22 cellular contexts compared by ENCODE assay signal in the genomic region with DNA sequence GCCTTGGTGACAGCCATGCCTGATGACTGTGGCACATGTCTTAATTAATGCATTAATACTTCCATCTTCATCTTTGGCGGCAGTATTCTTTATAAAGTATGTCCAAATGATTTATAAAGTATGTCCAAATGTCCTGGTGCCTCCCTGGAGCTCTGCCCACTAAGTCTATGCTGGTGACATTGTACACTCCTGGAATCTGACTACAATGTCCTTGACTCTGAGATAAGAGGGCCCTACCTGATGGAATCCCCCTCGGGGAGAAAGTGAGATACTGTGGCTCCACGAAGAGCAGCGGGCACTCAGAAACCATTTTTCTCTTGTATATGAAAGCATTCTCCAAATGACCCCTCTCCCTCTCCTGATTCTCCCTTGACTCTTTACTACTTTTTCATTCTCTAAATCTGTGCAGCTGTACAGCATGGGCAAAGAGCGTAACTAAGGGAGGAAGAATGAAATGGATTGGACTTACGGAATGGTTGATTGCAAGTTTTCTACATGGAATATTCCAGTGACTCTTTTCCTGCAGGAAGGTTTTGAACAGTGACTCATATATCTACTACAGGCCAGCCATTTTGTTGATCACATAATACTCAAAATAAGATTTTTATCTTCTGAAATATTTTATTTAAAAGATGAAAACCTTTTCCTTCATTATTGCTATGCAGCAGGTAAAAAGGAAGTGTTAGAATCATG. TPM values are rescaled to one million over a fixed set of nuclear protein-coding genes. Genes with fewer than 3 reads are reported as not detected.
DNase-seq lines count a peak whose midpoint lies in the region; FAIRE-seq and TF ChIP-seq lines count a peak whose summit lies in the region.
"Had no signal": no experiment of that assay in that cellular context is flagged by ENCODE, and none has a peak within 500 bp of the region (broad histone marks: within the 10 kb centered on the region; RNA-seq: fewer than 3 reads in every experiment).

No MANE protein-coding gene starts in this region.

- H3K27me3 ChIP-seq in HUES48 (ENCODE audit: control insufficient read depth, insufficient read depth, low read length) (no peaks in the 10 kb centered on the region), endothelial cell of umbilical vein (ENCODE audit: control insufficient read depth in 2 of 2, insufficient read depth in 2 of 2, low read length in 2 of 2) (no peaks in the 10 kb centered on the region)
- H3K27me3 ChIP-seq: left lung, ovary, Peyer's patch had no signal

- CTCF ChIA-PET in endothelial cell of umbilical vein (lab: Charles Lee), result interaction anchor here (2.6 to 3.2 kb wide), 2 partner anchors 11 to 17 kb away, joined by 14 to 19 read pairs; partner anchors contain the start of gene RAB12

- H4K20me1 ChIP-seq in endothelial cell of umbilical vein (replicated peaks; ENCODE audit: control insufficient read depth, extremely low read depth, insufficient read depth, low read length), result no peaks in the 10 kb centered on the region

- TF ChIP-seq CTCF in endothelial cell of umbilical vein (IDR thresholded peaks at IDR 0.05; ENCODE audit: extremely low read depth in 1 of 2, insufficient read depth in 1 of 2, low read depth in 1 of 2, low read length in 2 of 2) (no peak), mesothelial cell of epicardium (IDR thresholded peaks at IDR 0.05; ENCODE audit: unreplicated experiment) (no peak)

- peaks cover 12% of the 10 kb centered on the region for H3K9me3 Mint-ChIP-seq in mesothelial cell of epicardium
- H3K9me3 Mint-ChIP-seq: activated T-helper 1 cell treated with anti-CD3 and anti-CD28 coated beads, Interleukin-12 subunit alpha, Interleukin-12 subunit beta, Interleukin-2, Interleukin-4 antibody, amounts not matched to agents 30 ng/mL and 10 ng/mL and 1 ng/mL, durations not matched to agents 14 hours and 24 hours and 36 hours had no signal

- intact Hi-C loops in endothelial cell of umbilical vein (cut with micrococcal nuclease), result no loop called here

- no TSS peak for BruUV-seq in endothelial cell of umbilical vein (replicated peaks; lab: Mats Ljungman, UMichigan)

- DNase-seq in endothelial cell of umbilical vein (ENCODE audit: low read depth, low spot score), result peak; percentile 48
- no peak for DNase-seq in mesothelial cell of epicardium (ENCODE audit: low spot score in 2 of 2, unreplicated experiment in 2 of 2)
- DNase-seq in substantia nigra (lab: John Stamatoyannopoulos, UW), result no peak
- no peak for DNase-seq in RCC 7860 (ENCODE audit: low spot score)
- no peak for DNase-seq in SW 1271 (lab: John Stamatoyannopoulos, UW)
- no peak for DNase-seq in NCI-H345 treated with DMSO at 0.1 percent for 48 hours (lab: John Stamatoyannopoulos, UW; ENCODE audit: unreplicated experiment)
- DNase-seq: activated CD4-positive, alpha-beta T cell treated with anti-CD3 and anti-CD28 coated beads for 36 hours; activated CD8-positive, alpha-beta memory T cell treated with anti-CD3 and anti-CD28 coated beads, Interleukin-2, amount 50 U/mL, for 48 hours; activated CD8-positive, alpha-beta T cell treated with anti-CD3 and anti-CD28 coated beads for 36 hours; activated naive CD4-positive, alpha-beta T cell treated with anti-CD3 and anti-CD28 coated beads for 36 hours; Caco-2; effector CD4-positive, alpha-beta T cell; left lung; naive thymus-derived CD8-positive, alpha-beta T cell; NCI-H446; ovary; Peyer's patch; stimulated activated CD4-positive, alpha-beta T cell treated with anti-CD3 and anti-CD28 coated beads, Interleukin-4, amount 100 ng/mL, for 1 hour had no signal

- POLR2A ChIA-PET in endothelial cell of umbilical vein (lab: Charles Lee), result no interaction called here

- H3K4me1 Mint-ChIP-seq in mesothelial cell of epicardium, result peaks cover 13% of the 10 kb centered on the region

- no peaks in the 10 kb centered on the region for H3K27me3 Mint-ChIP-seq in mesothelial cell of epicardium (ENCODE audit: low read depth)
- H3K27me3 Mint-ChIP-seq: activated CD4-positive, alpha-beta T cell treated with anti-CD3 and anti-CD28 coated beads for 36 hours; activated CD8-positive, alpha-beta T cell treated with anti-CD3 and anti-CD28 coated beads for 36 hours; naive thymus-derived CD8-positive, alpha-beta T cell had no signal

- no peak overlapping the region for H3K4me3 Mint-ChIP-seq in mesothelial cell of epicardium
- H3K4me3 Mint-ChIP-seq: activated CD4-positive, alpha-beta T cell treated with anti-CD3 and anti-CD28 coated beads for 36 hours; activated CD8-positive, alpha-beta T cell treated with anti-CD3 and anti-CD28 coated beads for 36 hours; activated naive CD4-positive, alpha-beta T cell treated with anti-CD3 and anti-CD28 coated beads for 36 hours; activated T-helper 1 cell treated with anti-CD3 and anti-CD28 coated beads, Interleukin-12 subunit alpha, Interleukin-12 subunit beta, Interleukin-2, Interleukin-4 antibody, amounts not matched to agents 30 ng/mL and 10 ng/mL and 1 ng/mL, durations not matched to agents 14 hours and 24 hours and 36 hours; naive thymus-derived CD8-positive, alpha-beta T cell had no signal

- no peak overlapping the region for H2AFZ ChIP-seq in endothelial cell of umbilical vein (ENCODE audit: low read depth, low read length)

- H3K27ac ChIP-seq in HUES48 (ENCODE audit: low read depth, low read length), result peak overlapping the region; percentile 22
- H3K27ac ChIP-seq in endothelial cell of umbilical vein (ENCODE audit: insufficient read depth, low read depth, low read length), result peak overlapping the region; percentile 25
- H3K27ac ChIP-seq in substantia nigra (ENCODE audit: low read depth, low read length, poor library complexity, severe bottlenecking), result peak overlapping the region; percentile 58
- H3K27ac ChIP-seq: epithelial cell of prostate, left lung, ovary, Peyer's patch had no signal

- TF ChIP-seq POLR2A in endothelial cell of umbilical vein (IDR thresholded peaks at IDR 0.05; ENCODE audit: low read depth, low read length), result no peak

- peak overlapping the region; percentile 19 for H3K4me2 ChIP-seq in endothelial cell of umbilical vein (ENCODE audit: insufficient read depth, low read length)

- H3K4me1 ChIP-seq in HUES48 (ENCODE audit: control insufficient read depth, insufficient read depth, low read length) (peaks cover 82% of the 10 kb centered on the region), endothelial cell of umbilical vein (ENCODE audit: control insufficient read depth, extremely low read depth, insufficient read depth, low read length) (peaks cover 12% of the 10 kb centered on the region)
- H3K4me1 ChIP-seq: Caco-2 had no signal

- no peak overlapping the region for H3K4me3 ChIP-seq in HUES48 (ENCODE audit: low read depth, low read length)
- H3K4me3 ChIP-seq in endothelial cell of umbilical vein (replicated peaks in 1 of 3; ENCODE audit: insufficient read depth in 1 of 3, low read depth in 1 of 3, low read length in 3 of 3), result no peak overlapping the region
- H3K4me3 ChIP-seq: left lung, ovary, Peyer's patch had no signal

- H3K36me3 Mint-ChIP-seq in mesothelial cell of epicardium, result peaks cover 23% of the 10 kb centered on the region

- H3K9me3 ChIP-seq in HUES48 (ENCODE audit: control insufficient read depth, insufficient read depth, low read length) (no peaks in the 10 kb centered on the region), endothelial cell of umbilical vein (replicated peaks; ENCODE audit: control insufficient read depth, insufficient read depth, low read length) (no peaks in the 10 kb centered on the region)
- H3K9me3 ChIP-seq: Caco-2, left lung, ovary, Peyer's patch had no signal

- peak overlapping the region; percentile 62 for H3K27ac Mint-ChIP-seq in mesothelial cell of epicardium
- H3K27ac Mint-ChIP-seq: activated CD4-positive, alpha-beta T cell treated with anti-CD3 and anti-CD28 coated beads for 36 hours; activated CD8-positive, alpha-beta T cell treated with anti-CD3 and anti-CD28 coated beads for 36 hours; activated naive CD4-positive, alpha-beta T cell treated with anti-CD3 and anti-CD28 coated beads for 36 hours; activated T-helper 1 cell treated with anti-CD3 and anti-CD28 coated beads, Interleukin-12 subunit alpha, Interleukin-12 subunit beta, Interleukin-2, Interleukin-4 antibody, amounts not matched to agents 30 ng/mL and 10 ng/mL and 1 ng/mL, durations not matched to agents 14 hours and 24 hours and 36 hours had no signal

- H3K36me3 ChIP-seq in HUES48 (ENCODE audit: control insufficient read depth, insufficient read depth, low read length) (peaks cover 55% of the 10 kb centered on the region), endothelial cell of umbilical vein (ENCODE audit: control insufficient read depth in 2 of 2, extremely low read depth in 1 of 2, insufficient read depth in 2 of 2, low read length in 2 of 2) (peaks cover 4 to 5% of the 10 kb centered on the region in 2 experiments)
- H3K36me3 ChIP-seq: ovary had no signal

- H3K9ac ChIP-seq in HUES48 (ENCODE audit: low read depth, low read length), result no peak overlapping the region
- H3K9ac ChIP-seq in endothelial cell of umbilical vein (replicated peaks; ENCODE audit: extremely low read depth, insufficient read depth, low read length), result no peak overlapping the region

- dilution Hi-C loops in endothelial cell of umbilical vein (cut with MboI; ENCODE audit: extremely low pct_ligation_motif_present, low sequenced_read_pairs), result loop anchor here (25.0 kb wide), 1 partner anchor 361 kb away; no protein-coding TSS in a partner anchor

- no peaks in the 10 kb centered on the region for H3K9me1 ChIP-seq in endothelial cell of umbilical vein (replicated peaks; ENCODE audit: control insufficient read depth, extremely low read depth, insufficient read depth, low read length)

- FAIRE-seq in endothelial cell of umbilical vein (lab: Jason Lieb, UNC) (peak; percentile 38), RCC 7860 (lab: Jason Lieb, UNC) (no peak)
- FAIRE-seq: G401.6 had no signal

- H3K79me2 ChIP-seq in endothelial cell of umbilical vein (ENCODE audit: control insufficient read depth, insufficient read depth, low read length), result peaks cover 63% of the 10 kb centered on the region

TF ChIP-seq in endothelial cell of umbilical vein, 7 proteins besides CTCF, POLR2A, EP300 and RAD21 (continues in another document):
- TF ChIP-seq POLR2AphosphoS5 (IDR thresholded peaks at IDR 0.05; ENCODE audit: insufficient read depth, low read depth, low read length), result no peak
- no peak for TF ChIP-seq EZH2 (IDR thresholded peaks at IDR 0.05; ENCODE audit: borderline replicate concordance, low read depth, low read length, severe bottlenecking)
- no peak for TF ChIP-seq MYC (IDR thresholded peaks at IDR 0.05; ENCODE audit: low read depth, low read length)
- peak; percentile 15 for TF ChIP-seq GATA2 (IDR thresholded peaks at IDR 0.05; ENCODE audit: insufficient read depth, insufficient read length, low read depth, low read length)

RNA-seq across cellular contexts. Expression of gene RAB12, which starts 17.3 kb away (rescaled TPM):
- 42.0 and 45.4 TPM in 2 replicates for total RNA-seq in endothelial cell of umbilical vein
- 9.2 and 11.5 TPM in 2 replicates for polyA plus RNA-seq in endothelial cell of umbilical vein
- 18.3 and 18.5 TPM in 2 replicates for polyA plus RNA-seq in endothelial cell of umbilical vein (2011; cell fraction: cytosol; rRNA removed)
- polyA plus RNA-seq in endothelial cell of umbilical vein (2011; cell fraction: nucleus; rRNA removed), result 34.7 and 44.0 TPM in 2 replicates
- 32.3 and 39.5 TPM in 2 replicates for polyA plus RNA-seq in endothelial cell of umbilical vein (2012)
- polyA minus RNA-seq in endothelial cell of umbilical vein, result 16.5 and 23.1 TPM in 2 replicates
- 12.3 TPM for polyA minus RNA-seq in endothelial cell of umbilical vein (2011; cell fraction: cytosol; rRNA and poly(A)+ RNA removed)
- 20.9 and 25.3 TPM in 2 replicates for polyA minus RNA-seq in endothelial cell of umbilical vein (2011; cell fraction: nucleus; rRNA and poly(A)+ RNA removed)
- total RNA-seq in mesothelial cell of epicardium, result 31.7 to 33.2 TPM (median 33.0 TPM) in 3 replicates
